ENCODE assay signal across 7 cellular contexts in the genomic region with DNA sequence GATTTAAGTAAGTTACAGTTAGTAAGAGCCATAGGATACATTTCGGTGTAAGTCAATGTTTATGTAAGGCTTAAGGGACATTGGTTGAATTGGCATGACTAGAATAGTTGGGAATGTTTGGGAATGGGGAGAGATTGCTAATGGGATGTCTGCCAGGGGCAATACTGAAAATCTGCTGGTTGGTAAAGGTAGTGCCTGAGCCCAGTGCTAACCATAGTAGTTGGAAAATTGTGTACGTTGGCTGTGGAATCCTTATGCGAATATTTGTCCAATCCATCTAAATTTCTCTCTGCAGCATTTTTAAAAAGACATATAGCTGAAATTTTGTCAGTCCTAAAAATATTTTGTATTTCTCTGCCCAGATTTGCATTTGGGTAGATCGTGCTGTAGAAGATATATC. TPM values are rescaled to one million over a fixed set of nuclear protein-coding genes. Genes with fewer than 3 reads are reported as not detected.
"Had no signal": no experiment of that assay in that cellular context is flagged by ENCODE, and none has a peak within 500 bp of the region (broad histone marks: within the 10 kb centered on the region; RNA-seq: fewer than 3 reads in every experiment).

No MANE protein-coding gene starts in this region.

RNA-seq across cellular contexts. Expression of gene PPIAL4C, which starts 30.3 kb away (rescaled TPM):
- total RNA-seq: HepG2, HT1080, M059J, OCI-LY7, PC-3 had no signal
- polyA plus RNA-seq: HepG2, IgD-negative memory B cell, K562 had no signal
